Comparison of ENCODE assay signal across 7 cellular contexts in genomic region chr3:8474991-8475390, GRCh38.
"Had no signal": no experiment of that assay in that cellular context is flagged by ENCODE, and none has a peak within 500 bp of the region (broad histone marks: within the 10 kb centered on the region; RNA-seq: fewer than 3 reads in every experiment).

No MANE protein-coding gene starts in this region.

- DNase-seq: IMR-90, KBM-7, KG1 had no signal

- FAIRE-seq: HepG2, K562 had no signal

- H3K4me3 ChIP-seq: K562 had no signal

- H3K4me2 ChIP-seq: KMS-11 had no signal

- H3K27ac ChIP-seq: HL-60, KMS-11 had no signal

- ATAC-seq: HepG2, K562 had no signal

- H3K9ac ChIP-seq: KMS-11 had no signal
